1 cellular context compared by ENCODE assay signal in the genomic region with DNA sequence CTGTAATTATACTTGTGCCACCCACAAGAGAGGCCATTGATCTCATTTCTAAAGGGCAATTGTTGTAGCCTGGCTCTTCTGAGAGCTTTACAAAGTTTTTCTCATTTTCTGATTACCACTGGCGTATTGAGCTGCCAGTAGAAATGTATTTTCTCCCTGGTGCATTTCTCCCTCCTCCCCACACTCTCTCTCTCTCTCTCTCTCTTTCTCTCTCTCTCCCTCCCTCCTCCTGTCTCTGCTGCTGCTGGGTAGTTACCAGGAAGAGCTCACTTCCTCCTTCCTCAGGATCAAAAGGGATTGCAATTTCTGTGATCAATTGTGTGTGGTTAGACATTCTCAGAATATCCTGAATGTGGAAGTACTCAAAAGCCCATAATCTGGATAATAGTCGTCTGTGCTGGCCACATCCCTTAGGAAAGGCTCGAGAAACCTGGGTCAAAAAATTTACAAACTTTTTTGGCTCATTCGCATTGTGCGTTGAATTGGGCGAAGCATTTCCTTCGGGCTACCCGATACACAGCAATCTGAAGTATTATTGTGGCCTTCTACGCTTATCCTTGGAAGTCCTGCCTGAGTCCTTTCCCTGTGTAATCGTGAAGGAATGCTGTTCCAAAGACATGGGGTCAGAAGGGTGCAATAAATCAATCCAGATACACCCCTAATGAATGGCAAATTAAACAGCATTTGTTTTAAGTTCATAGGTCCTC.
A peak's percentile ranks its signal among the peaks of the same experiment; 100 is the strongest.
TF ChIP-seq lines count a peak whose summit lies in the region.

No MANE protein-coding gene starts in this region.

TF ChIP-seq in HEK293, 187 proteins besides CTCF, POLR2A, EP300 and RAD21 (continued from another document and continues in another):
- TF ChIP-seq ZNF366 (tag by site-specific recombination; conservative IDR thresholded peaks at IDR 0.05) (peak; percentile 72), ZSCAN23 (tag by site-specific recombination; IDR thresholded peaks at IDR 0.05) (no peak), ZNF416 (tag by site-specific recombination; IDR thresholded peaks at IDR 0.05) (no peak), ZNF248 (tag by site-specific recombination; IDR thresholded peaks at IDR 0.05) (no peak), ZNF214 (tag by site-specific recombination; IDR thresholded peaks at IDR 0.05; ENCODE audit: borderline replicate concordance) (no peak), ZNF664 (tag by site-specific recombination; IDR thresholded peaks at IDR 0.05) (no peak), ZNF157 (tag by site-specific recombination; IDR thresholded peaks at IDR 0.05) (no peak), ZNF571 (tag by site-specific recombination; IDR thresholded peaks at IDR 0.05) (no peak), ZNF311 (tag by site-specific recombination; IDR thresholded peaks at IDR 0.05; ENCODE audit: borderline replicate concordance) (no peak), ZNF701 (tag by site-specific recombination; IDR thresholded peaks at IDR 0.05) (no peak), WT1 (tag by site-specific recombination; IDR thresholded peaks at IDR 0.05) (0 out of 2 replicates have a peak, but pooled peaks have one; percentile 4), ZNF138 (tag by site-specific recombination; IDR thresholded peaks at IDR 0.05; ENCODE audit: borderline replicate concordance) (no peak), ZNF514 (tag by site-specific recombination; IDR thresholded peaks at IDR 0.05) (no peak), SP7 (tag by site-specific recombination; IDR thresholded peaks at IDR 0.05) (peak; percentile 7; the same call in 1 of the 2 replicates), ZBTB8A (tag by site-specific recombination; IDR thresholded peaks at IDR 0.05) (no peak; the same call in 1 of the 2 replicates), SP3 (tag by site-specific recombination; IDR thresholded peaks at IDR 0.05) (no peak), ZBTB17 (tag by site-specific recombination; IDR thresholded peaks at IDR 0.05) (peak; percentile 79; the same call in 1 of the 2 replicates), ZNF670 (tag by site-specific recombination; IDR thresholded peaks at IDR 0.05; ENCODE audit: low read depth) (no peak), ZNF654 (tag by site-specific recombination; IDR thresholded peaks at IDR 0.05; ENCODE audit: low read depth) (no peak), ZNF341 (tag by site-specific recombination; IDR thresholded peaks at IDR 0.05; ENCODE audit: low read depth) (peak; percentile 66), ZSCAN30 (tag by site-specific recombination; IDR thresholded peaks at IDR 0.05) (no peak), KLF16 (tag by site-specific recombination; IDR thresholded peaks at IDR 0.05) (no peak), ZNF561 (tag by site-specific recombination; IDR thresholded peaks at IDR 0.05; ENCODE audit: borderline replicate concordance) (no peak), ZNF501 (tag by site-specific recombination; IDR thresholded peaks at IDR 0.05) (no peak), ZNF560 (tag by site-specific recombination; IDR thresholded peaks at IDR 0.05; ENCODE audit: borderline replicate concordance) (no peak), ZNF585B (tag by site-specific recombination; IDR thresholded peaks at IDR 0.05) (no peak), ZNF132 (tag by site-specific recombination; IDR thresholded peaks at IDR 0.05; ENCODE audit: borderline replicate concordance) (no peak), ZFP37 (tag by site-specific recombination; IDR thresholded peaks at IDR 0.05) (0 out of 2 replicates have a peak, but pooled peaks have one; percentile 29), SCRT2 (tag by site-specific recombination; IDR thresholded peaks at IDR 0.05) (no peak), SCRT1 (tag by site-specific recombination; IDR thresholded peaks at IDR 0.05; ENCODE audit: borderline replicate concordance) (no peak), ZNF169 (tag by site-specific recombination; IDR thresholded peaks at IDR 0.05) (no peak)
- TF ChIP-seq, protein P1, sequence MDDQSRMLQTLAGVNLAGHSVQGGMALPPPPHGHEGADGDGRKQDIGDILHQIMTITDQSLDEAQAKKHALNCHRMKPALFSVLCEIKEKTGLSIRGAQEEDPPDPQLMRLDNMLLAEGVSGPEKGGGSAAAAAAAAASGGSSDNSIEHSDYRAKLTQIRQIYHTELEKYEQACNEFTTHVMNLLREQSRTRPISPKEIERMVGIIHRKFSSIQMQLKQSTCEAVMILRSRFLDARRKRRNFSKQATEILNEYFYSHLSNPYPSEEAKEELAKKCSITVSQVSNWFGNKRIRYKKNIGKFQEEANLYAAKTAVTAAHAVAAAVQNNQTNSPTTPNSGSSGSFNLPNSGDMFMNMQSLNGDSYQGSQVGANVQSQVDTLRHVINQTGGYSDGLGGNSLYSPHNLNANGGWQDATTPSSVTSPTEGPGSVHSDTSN (CRISPR knock-in tag; IDR thresholded peaks at IDR 0.05): no peak
- TF ChIP-seq, protein P2, sequence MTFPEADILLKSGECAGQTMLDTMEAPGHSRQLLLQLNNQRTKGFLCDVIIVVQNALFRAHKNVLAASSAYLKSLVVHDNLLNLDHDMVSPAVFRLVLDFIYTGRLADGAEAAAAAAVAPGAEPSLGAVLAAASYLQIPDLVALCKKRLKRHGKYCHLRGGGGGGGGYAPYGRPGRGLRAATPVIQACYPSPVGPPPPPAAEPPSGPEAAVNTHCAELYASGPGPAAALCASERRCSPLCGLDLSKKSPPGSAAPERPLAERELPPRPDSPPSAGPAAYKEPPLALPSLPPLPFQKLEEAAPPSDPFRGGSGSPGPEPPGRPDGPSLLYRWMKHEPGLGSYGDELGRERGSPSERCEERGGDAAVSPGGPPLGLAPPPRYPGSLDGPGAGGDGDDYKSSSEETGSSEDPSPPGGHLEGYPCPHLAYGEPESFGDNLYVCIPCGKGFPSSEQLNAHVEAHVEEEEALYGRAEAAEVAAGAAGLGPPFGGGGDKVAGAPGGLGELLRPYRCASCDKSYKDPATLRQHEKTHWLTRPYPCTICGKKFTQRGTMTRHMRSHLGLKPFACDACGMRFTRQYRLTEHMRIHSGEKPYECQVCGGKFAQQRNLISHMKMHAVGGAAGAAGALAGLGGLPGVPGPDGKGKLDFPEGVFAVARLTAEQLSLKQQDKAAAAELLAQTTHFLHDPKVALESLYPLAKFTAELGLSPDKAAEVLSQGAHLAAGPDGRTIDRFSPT (tag by site-specific recombination; IDR thresholded peaks at IDR 0.05): 0 out of 2 replicates have a peak, but pooled peaks have one; percentile 36
- TF ChIP-seq, protein P3, sequence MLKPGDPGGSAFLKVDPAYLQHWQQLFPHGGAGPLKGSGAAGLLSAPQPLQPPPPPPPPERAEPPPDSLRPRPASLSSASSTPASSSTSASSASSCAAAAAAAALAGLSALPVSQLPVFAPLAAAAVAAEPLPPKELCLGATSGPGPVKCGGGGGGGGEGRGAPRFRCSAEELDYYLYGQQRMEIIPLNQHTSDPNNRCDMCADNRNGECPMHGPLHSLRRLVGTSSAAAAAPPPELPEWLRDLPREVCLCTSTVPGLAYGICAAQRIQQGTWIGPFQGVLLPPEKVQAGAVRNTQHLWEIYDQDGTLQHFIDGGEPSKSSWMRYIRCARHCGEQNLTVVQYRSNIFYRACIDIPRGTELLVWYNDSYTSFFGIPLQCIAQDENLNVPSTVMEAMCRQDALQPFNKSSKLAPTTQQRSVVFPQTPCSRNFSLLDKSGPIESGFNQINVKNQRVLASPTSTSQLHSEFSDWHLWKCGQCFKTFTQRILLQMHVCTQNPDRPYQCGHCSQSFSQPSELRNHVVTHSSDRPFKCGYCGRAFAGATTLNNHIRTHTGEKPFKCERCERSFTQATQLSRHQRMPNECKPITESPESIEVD (tag by site-specific recombination; IDR thresholded peaks at IDR 0.05): peak; percentile 93
- TF ChIP-seq, protein P4, sequence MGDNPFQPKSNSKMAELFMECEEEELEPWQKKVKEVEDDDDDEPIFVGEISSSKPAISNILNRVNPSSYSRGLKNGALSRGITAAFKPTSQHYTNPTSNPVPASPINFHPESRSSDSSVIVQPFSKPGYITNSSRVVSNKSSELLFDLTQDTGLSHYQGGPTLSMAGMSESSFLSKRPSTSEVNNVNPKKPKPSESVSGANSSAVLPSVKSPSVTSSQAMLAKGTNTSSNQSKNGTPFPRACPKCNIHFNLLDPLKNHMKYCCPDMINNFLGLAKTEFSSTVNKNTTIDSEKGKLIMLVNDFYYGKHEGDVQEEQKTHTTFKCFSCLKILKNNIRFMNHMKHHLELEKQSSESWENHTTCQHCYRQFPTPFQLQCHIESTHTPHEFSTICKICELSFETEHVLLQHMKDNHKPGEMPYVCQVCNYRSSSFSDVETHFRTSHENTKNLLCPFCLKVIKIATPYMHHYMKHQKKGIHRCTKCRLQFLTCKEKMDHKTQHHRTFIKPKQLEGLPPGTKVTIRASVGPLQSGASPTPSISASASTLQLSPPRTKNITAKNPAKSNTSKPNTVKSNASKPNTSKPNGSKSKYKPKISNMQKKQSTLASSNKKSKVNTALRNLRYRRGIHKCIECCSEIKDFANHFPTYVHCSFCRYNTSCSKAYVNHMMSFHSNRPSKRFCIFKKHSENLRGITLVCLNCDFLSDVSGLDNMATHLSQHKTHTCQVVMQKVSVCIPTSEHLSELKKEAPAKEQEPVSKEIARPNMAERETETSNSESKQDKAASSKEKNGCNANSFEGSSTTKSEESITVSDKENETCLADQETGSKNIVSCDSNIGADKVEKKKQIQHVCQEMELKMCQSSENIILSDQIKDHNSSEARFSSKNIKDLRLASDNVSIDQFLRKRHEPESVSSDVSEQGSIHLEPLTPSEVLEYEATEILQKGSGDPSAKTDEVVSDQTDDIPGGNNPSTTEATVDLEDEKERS (tag by site-specific recombination; IDR thresholded peaks at IDR 0.05): no peak
- TF ChIP-seq, protein P5, sequence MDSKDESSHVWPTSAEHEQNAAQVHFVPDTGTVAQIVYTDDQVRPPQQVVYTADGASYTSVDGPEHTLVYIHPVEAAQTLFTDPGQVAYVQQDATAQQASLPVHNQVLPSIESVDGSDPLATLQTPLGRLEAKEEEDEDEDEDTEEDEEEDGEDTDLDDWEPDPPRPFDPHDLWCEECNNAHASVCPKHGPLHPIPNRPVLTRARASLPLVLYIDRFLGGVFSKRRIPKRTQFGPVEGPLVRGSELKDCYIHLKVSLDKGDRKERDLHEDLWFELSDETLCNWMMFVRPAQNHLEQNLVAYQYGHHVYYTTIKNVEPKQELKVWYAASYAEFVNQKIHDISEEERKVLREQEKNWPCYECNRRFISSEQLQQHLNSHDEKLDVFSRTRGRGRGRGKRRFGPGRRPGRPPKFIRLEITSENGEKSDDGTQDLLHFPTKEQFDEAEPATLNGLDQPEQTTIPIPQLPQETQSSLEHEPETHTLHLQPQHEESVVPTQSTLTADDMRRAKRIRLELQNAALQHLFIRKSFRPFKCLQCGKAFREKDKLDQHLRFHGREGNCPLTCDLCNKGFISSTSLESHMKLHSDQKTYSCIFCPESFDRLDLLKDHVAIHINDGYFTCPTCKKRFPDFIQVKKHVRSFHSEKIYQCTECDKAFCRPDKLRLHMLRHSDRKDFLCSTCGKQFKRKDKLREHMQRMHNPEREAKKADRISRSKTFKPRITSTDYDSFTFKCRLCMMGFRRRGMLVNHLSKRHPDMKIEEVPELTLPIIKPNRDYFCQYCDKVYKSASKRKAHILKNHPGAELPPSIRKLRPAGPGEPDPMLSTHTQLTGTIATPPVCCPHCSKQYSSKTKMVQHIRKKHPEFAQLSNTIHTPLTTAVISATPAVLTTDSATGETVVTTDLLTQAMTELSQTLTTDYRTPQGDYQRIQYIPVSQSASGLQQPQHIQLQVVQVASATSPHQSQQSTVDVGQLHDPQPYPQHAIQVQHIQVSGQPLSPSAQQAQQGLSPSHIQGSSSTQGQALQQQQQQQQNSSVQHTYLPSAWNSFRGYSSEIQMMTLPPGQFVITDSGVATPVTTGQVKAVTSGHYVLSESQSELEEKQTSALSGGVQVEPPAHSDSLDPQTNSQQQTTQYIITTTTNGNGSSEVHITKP (tag by site-specific recombination; IDR thresholded peaks at IDR 0.05): 0 out of 2 replicates have a peak, but pooled peaks have one; percentile 30
- TF ChIP-seq, protein P6, sequence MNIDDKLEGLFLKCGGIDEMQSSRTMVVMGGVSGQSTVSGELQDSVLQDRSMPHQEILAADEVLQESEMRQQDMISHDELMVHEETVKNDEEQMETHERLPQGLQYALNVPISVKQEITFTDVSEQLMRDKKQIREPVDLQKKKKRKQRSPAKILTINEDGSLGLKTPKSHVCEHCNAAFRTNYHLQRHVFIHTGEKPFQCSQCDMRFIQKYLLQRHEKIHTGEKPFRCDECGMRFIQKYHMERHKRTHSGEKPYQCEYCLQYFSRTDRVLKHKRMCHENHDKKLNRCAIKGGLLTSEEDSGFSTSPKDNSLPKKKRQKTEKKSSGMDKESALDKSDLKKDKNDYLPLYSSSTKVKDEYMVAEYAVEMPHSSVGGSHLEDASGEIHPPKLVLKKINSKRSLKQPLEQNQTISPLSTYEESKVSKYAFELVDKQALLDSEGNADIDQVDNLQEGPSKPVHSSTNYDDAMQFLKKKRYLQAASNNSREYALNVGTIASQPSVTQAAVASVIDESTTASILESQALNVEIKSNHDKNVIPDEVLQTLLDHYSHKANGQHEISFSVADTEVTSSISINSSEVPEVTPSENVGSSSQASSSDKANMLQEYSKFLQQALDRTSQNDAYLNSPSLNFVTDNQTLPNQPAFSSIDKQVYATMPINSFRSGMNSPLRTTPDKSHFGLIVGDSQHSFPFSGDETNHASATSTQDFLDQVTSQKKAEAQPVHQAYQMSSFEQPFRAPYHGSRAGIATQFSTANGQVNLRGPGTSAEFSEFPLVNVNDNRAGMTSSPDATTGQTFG (tag by site-specific recombination; IDR thresholded peaks at IDR 0.05; ENCODE audit: borderline replicate concordance): no peak
- TF ChIP-seq, protein P7, sequence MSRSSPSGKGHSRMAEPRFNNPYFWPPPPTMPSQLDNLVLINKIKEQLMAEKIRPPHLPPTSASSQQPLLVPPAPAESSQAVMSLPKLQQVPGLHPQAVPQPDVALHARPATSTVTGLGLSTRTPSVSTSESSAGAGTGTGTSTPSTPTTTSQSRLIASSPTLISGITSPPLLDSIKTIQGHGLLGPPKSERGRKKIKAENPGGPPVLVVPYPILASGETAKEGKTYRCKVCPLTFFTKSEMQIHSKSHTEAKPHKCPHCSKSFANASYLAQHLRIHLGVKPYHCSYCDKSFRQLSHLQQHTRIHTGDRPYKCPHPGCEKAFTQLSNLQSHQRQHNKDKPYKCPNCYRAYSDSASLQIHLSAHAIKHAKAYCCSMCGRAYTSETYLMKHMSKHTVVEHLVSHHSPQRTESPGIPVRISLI (tag by site-specific recombination; IDR thresholded peaks at IDR 0.05): 0 out of 2 replicates have a peak, but pooled peaks have one; percentile 3
- TF ChIP-seq, protein P8, sequence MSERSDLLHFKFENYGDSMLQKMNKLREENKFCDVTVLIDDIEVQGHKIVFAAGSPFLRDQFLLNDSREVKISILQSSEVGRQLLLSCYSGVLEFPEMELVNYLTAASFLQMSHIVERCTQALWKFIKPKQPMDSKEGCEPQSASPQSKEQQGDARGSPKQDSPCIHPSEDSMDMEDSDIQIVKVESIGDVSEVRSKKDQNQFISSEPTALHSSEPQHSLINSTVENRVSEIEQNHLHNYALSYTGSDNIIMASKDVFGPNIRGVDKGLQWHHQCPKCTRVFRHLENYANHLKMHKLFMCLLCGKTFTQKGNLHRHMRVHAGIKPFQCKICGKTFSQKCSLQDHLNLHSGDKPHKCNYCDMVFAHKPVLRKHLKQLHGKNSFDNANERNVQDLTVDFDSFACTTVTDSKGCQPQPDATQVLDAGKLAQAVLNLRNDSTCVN (tag by site-specific recombination; optimal IDR thresholded peaks at IDR 0.05): peak; percentile 6
